Comparison of ENCODE assay signal across 19 cellular contexts in the genomic region with DNA sequence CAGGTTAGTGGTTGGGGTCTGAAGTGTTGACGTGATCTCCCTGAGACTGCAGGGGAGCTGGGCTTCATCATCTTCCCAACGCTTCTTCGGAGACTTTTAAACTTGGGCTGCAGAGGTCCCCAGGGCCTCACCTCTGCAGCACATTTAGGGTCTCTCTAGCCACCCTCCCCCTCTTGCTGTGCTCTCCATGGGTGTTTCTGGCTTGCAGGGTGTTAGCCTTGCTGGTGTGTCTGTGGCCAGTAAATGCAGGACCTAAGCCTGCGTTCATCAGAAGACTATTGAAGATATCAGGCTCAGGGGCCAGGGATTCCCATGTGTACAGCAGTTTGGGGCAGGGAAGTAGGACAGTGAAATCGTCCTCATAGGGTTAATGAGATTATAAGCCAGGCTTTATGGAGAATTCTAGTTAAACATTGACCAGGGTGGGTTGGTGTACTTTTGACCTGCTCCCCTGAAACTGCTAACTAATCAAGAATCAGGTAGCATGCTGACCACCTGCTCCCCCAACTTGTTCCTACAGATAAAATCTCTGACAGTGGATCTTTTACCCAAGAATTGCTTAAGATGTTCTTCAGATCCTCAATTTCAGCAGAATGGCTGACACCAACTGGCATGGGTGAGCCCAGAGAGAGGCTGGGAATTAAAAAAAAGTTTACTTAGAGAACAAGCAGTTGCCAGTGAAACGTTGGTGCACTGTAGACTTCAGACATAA. TPM values are rescaled to one million over a fixed set of nuclear protein-coding genes. Genes with fewer than 3 reads are reported as not detected.
"Had no signal": no experiment of that assay in that cellular context is flagged by ENCODE, and none has a peak within 500 bp of the region (broad histone marks: within the 10 kb centered on the region; RNA-seq: fewer than 3 reads in every experiment).

No MANE protein-coding gene starts in this region.

- DNase-seq: activated CD4-positive, alpha-beta T cell treated with anti-CD3 and anti-CD28 coated beads, Interleukin-2, amount 50 U/mL, for 4 hours; activated gamma-delta T cell; activated naive CD8-positive, alpha-beta T cell treated with anti-CD3 and anti-CD28 coated beads, Interleukin-2, amount 10 ng/mL, durations not matched to agents 7 days and 5 days; activated T-cell treated with anti-CD3 and anti-CD28 coated beads, Interleukin-2, amount 50 U/mL, for 1 hour; dorsolateral prefrontal cortex; esophagus squamous epithelium; foreskin keratinocyte; head of caudate nucleus; islet precursor cell; stimulated activated CD4-positive, alpha-beta T cell treated with anti-CD3 and anti-CD28 coated beads, Interleukin-2, amount 100 ng/mL, for 24 hours; stimulated activated naive B cell treated with anti-CD40 and anti-IgM and Interleukin-4, amounts not matched to agents 10 μg/mL and 1 μg/mL and 100 μg/mL, for 72 hours; substantia nigra; T-helper 17 cell; trophoblast cell had no signal

- H3K4me3 Mint-ChIP-seq: activated naive CD8-positive, alpha-beta T cell treated with anti-CD3 and anti-CD28 coated beads, Interleukin-2, amount 10 ng/mL, durations not matched to agents 7 days and 5 days; stimulated activated naive B cell treated with anti-CD40 and anti-IgM and Interleukin-4, amounts not matched to agents 10 μg/mL and 1 μg/mL and 100 μg/mL, for 72 hours; T-helper 17 cell had no signal

- H3K27ac ChIP-seq: ascending aorta, dorsolateral prefrontal cortex, esophagus squamous epithelium, foreskin keratinocyte had no signal

- H3K9me3 ChIP-seq: ascending aorta had no signal

- H3K4me3 ChIP-seq: ascending aorta, dorsolateral prefrontal cortex, esophagus squamous epithelium had no signal

- H3K27ac Mint-ChIP-seq: activated naive CD8-positive, alpha-beta T cell treated with anti-CD3 and anti-CD28 coated beads, Interleukin-2, amount 10 ng/mL, durations not matched to agents 7 days and 5 days; stimulated activated naive B cell treated with anti-CD40 and anti-IgM and Interleukin-4, amounts not matched to agents 10 μg/mL and 1 μg/mL and 100 μg/mL, for 72 hours; T-helper 17 cell had no signal

- H3K36me3 ChIP-seq: ascending aorta, esophagus squamous epithelium had no signal

- H3K36me3 Mint-ChIP-seq: activated naive CD8-positive, alpha-beta T cell treated with anti-CD3 and anti-CD28 coated beads, Interleukin-2, amount 10 ng/mL, durations not matched to agents 7 days and 5 days had no signal

- H3K27me3 ChIP-seq: ascending aorta, esophagus squamous epithelium had no signal

- FAIRE-seq: bronchial epithelial cell had no signal

- H3K4me1 ChIP-seq: foreskin keratinocyte had no signal

- ATAC-seq: activated CD4-positive, CD25-positive, alpha-beta regulatory T cell treated with anti-CD3 and anti-CD28 coated beads, Interleukin-2, amount 50 U/mL, for 24 hours; foreskin keratinocyte; sciatic nerve; stimulated activated naive B cell treated with anti-CD40 and anti-IgM and Interleukin-4, amounts not matched to agents 10 μg/mL and 1 μg/mL and 100 μg/mL, for 72 hours; T-helper 17 cell had no signal

RNA-seq across cellular contexts. Expression of a gene that starts 3.8 kb away (rescaled TPM):
- total RNA-seq: activated naive CD8-positive, alpha-beta T cell treated with anti-CD3 and anti-CD28 coated beads, Interleukin-2, amount 10 ng/mL, durations not matched to agents 7 days and 5 days; bronchial epithelial cell; chondrocyte; foreskin keratinocyte had no signal
- polyA plus RNA-seq: foreskin keratinocyte had no signal

RNA-seq across cellular contexts. Expression of a gene that starts 57.2 kb away (rescaled TPM):
- total RNA-seq: activated naive CD8-positive, alpha-beta T cell treated with anti-CD3 and anti-CD28 coated beads, Interleukin-2, amount 10 ng/mL, durations not matched to agents 7 days and 5 days; ascending aorta; bronchial epithelial cell; chondrocyte; foreskin keratinocyte; T-helper 17 cell had no signal
